In the genomic region with DNA sequence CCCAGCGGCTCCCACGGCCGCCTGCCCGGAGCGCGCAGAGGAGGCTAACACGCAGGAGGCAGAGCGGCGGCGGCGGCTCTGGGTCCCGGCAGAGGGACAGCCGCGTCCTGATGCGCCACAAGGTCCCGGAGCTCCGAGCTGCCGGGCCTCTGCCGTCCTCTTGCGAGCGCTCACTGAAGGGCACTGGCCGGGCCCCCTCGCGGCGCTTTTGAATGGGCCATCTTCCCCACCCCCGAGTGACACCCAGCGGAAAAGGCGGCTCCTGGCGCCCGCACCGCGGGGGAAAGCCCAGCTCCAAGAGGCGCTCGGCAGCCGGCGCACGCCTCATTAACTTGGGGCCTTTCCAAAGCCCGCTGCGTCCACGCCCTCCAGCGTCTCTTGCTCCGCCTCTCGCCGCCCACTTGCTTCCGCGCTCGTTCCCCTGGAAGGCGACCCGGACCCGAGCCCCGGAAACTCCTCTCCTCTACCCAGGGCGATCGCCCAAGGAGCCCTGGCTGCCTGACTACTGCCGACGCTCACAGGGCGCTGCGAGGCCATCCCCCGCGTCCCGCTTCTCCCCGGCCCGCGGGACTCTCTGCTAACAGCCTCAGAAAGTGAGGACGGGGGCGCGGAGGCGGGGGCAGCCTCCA, we compare ENCODE assay signal across 1 cellular context.
TF ChIP-seq lines count a peak whose summit lies in the region.

A gene (minus strand): TSS at position 363 of the 629 bp plus-strand sequence.

TF ChIP-seq in HepG2, 621 proteins besides CTCF, POLR2A, EP300 and RAD21 (continued from another document and continues in another):
- TF ChIP-seq, protein P1, sequence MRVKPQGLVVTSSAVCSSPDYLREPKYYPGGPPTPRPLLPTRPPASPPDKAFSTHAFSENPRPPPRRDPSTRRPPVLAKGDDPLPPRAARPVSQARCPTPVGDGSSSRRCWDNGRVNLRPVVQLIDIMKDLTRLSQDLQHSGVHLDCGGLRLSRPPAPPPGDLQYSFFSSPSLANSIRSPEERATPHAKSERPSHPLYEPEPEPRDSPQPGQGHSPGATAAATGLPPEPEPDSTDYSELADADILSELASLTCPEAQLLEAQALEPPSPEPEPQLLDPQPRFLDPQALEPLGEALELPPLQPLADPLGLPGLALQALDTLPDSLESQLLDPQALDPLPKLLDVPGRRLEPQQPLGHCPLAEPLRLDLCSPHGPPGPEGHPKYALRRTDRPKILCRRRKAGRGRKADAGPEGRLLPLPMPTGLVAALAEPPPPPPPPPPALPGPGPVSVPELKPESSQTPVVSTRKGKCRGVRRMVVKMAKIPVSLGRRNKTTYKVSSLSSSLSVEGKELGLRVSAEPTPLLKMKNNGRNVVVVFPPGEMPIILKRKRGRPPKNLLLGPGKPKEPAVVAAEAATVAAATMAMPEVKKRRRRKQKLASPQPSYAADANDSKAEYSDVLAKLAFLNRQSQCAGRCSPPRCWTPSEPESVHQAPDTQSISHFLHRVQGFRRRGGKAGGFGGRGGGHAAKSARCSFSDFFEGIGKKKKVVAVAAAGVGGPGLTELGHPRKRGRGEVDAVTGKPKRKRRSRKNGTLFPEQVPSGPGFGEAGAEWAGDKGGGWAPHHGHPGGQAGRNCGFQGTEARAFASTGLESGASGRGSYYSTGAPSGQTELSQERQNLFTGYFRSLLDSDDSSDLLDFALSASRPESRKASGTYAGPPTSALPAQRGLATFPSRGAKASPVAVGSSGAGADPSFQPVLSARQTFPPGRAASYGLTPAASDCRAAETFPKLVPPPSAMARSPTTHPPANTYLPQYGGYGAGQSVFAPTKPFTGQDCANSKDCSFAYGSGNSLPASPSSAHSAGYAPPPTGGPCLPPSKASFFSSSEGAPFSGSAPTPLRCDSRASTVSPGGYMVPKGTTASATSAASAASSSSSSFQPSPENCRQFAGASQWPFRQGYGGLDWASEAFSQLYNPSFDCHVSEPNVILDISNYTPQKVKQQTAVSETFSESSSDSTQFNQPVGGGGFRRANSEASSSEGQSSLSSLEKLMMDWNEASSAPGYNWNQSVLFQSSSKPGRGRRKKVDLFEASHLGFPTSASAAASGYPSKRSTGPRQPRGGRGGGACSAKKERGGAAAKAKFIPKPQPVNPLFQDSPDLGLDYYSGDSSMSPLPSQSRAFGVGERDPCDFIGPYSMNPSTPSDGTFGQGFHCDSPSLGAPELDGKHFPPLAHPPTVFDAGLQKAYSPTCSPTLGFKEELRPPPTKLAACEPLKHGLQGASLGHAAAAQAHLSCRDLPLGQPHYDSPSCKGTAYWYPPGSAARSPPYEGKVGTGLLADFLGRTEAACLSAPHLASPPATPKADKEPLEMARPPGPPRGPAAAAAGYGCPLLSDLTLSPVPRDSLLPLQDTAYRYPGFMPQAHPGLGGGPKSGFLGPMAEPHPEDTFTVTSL (CRISPR knock-in tag; IDR thresholded peaks at IDR 0.05; ENCODE audit: borderline replicate concordance) = 0 out of 2 replicates have a peak, but pooled peaks have one; percentile 47
- no peak; the same call in 1 of the 2 replicates for TF ChIP-seq ZNF333 (CRISPR knock-in tag; IDR thresholded peaks at IDR 0.05; ENCODE audit: borderline replicate concordance)
- peak; percentile 92 for TF ChIP-seq MXD4 (CRISPR knock-in tag; IDR thresholded peaks at IDR 0.05)
- TF ChIP-seq TGIF2 (CRISPR knock-in tag; IDR thresholded peaks at IDR 0.05) = no peak; the same call in 1 of the 2 replicates
- TF ChIP-seq, protein P2, sequence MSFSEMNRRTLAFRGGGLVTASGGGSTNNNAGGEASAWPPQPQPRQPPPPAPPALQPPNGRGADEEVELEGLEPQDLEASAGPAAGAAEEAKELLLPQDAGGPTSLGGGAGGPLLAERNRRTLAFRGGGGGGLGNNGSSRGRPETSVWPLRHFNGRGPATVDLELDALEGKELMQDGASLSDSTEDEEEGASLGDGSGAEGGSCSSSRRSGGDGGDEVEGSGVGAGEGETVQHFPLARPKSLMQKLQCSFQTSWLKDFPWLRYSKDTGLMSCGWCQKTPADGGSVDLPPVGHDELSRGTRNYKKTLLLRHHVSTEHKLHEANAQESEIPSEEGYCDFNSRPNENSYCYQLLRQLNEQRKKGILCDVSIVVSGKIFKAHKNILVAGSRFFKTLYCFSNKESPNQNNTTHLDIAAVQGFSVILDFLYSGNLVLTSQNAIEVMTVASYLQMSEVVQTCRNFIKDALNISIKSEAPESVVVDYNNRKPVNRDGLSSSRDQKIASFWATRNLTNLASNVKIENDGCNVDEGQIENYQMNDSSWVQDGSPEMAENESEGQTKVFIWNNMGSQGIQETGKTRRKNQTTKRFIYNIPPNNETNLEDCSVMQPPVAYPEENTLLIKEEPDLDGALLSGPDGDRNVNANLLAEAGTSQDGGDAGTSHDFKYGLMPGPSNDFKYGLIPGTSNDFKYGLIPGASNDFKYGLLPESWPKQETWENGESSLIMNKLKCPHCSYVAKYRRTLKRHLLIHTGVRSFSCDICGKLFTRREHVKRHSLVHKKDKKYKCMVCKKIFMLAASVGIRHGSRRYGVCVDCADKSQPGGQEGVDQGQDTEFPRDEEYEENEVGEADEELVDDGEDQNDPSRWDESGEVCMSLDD (CRISPR knock-in tag; IDR thresholded peaks at IDR 0.05; ENCODE audit: borderline replicate concordance) = peak; percentile 90
- peak; percentile 70 for TF ChIP-seq STAG1 (CRISPR knock-in tag; IDR thresholded peaks at IDR 0.05)
- TF ChIP-seq ZNF672 (CRISPR knock-in tag; IDR thresholded peaks at IDR 0.05) = 0 out of 2 replicates have a peak, but pooled peaks have one; percentile 73
- TF ChIP-seq ERF (CRISPR knock-in tag; IDR thresholded peaks at IDR 0.05) = peak; percentile 85
- TF ChIP-seq, protein P3, sequence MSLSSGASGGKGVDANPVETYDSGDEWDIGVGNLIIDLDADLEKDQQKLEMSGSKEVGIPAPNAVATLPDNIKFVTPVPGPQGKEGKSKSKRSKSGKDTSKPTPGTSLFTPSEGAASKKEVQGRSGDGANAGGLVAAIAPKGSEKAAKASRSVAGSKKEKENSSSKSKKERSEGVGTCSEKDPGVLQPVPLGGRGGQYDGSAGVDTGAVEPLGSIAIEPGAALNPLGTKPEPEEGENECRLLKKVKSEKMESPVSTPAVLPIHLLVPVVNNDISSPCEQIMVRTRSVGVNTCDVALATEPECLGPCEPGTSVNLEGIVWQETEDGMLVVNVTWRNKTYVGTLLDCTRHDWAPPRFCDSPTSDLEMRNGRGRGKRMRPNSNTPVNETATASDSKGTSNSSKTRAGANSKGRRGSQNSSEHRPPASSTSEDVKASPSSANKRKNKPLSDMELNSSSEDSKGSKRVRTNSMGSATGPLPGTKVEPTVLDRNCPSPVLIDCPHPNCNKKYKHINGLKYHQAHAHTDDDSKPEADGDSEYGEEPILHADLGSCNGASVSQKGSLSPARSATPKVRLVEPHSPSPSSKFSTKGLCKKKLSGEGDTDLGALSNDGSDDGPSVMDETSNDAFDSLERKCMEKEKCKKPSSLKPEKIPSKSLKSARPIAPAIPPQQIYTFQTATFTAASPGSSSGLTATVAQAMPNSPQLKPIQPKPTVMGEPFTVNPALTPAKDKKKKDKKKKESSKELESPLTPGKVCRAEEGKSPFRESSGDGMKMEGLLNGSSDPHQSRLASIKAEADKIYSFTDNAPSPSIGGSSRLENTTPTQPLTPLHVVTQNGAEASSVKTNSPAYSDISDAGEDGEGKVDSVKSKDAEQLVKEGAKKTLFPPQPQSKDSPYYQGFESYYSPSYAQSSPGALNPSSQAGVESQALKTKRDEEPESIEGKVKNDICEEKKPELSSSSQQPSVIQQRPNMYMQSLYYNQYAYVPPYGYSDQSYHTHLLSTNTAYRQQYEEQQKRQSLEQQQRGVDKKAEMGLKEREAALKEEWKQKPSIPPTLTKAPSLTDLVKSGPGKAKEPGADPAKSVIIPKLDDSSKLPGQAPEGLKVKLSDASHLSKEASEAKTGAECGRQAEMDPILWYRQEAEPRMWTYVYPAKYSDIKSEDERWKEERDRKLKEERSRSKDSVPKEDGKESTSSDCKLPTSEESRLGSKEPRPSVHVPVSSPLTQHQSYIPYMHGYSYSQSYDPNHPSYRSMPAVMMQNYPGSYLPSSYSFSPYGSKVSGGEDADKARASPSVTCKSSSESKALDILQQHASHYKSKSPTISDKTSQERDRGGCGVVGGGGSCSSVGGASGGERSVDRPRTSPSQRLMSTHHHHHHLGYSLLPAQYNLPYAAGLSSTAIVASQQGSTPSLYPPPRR (CRISPR knock-in tag; IDR thresholded peaks at IDR 0.05; ENCODE audit: borderline replicate concordance) = peak; percentile 90
- no peak; the same call in 1 of the 2 replicates for TF ChIP-seq SIN3B (IDR thresholded peaks at IDR 0.05; ENCODE audit: low read length)
- peak; percentile 89 for TF ChIP-seq MED1 (CRISPR knock-in tag; IDR thresholded peaks at IDR 0.05)
- TF ChIP-seq ZNF878 (CRISPR knock-in tag; IDR thresholded peaks at IDR 0.05) = peak; percentile 98
- no peak for TF ChIP-seq ZKSCAN5 (CRISPR knock-in tag; IDR thresholded peaks at IDR 0.05)
- TF ChIP-seq, protein P4, sequence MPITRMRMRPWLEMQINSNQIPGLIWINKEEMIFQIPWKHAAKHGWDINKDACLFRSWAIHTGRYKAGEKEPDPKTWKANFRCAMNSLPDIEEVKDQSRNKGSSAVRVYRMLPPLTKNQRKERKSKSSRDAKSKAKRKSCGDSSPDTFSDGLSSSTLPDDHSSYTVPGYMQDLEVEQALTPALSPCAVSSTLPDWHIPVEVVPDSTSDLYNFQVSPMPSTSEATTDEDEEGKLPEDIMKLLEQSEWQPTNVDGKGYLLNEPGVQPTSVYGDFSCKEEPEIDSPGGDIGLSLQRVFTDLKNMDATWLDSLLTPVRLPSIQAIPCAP (CRISPR knock-in tag; IDR thresholded peaks at IDR 0.05; ENCODE audit: low read depth) = 0 out of 2 replicates have a peak, but pooled peaks have one; percentile 23
- no peak for TF ChIP-seq ZNF652 (CRISPR knock-in tag; IDR thresholded peaks at IDR 0.05; ENCODE audit: borderline replicate concordance, low read depth)
- TF ChIP-seq AGO1 (IDR thresholded peaks at IDR 0.05; ENCODE audit: low read depth, low read length, poor library complexity, severe bottlenecking) = peak; percentile 75
- TF ChIP-seq ZNF781 (CRISPR knock-in tag; IDR thresholded peaks at IDR 0.05; ENCODE audit: borderline replicate concordance, not compliant biosample characterization) = peak; percentile 78
- TF ChIP-seq, protein P5, sequence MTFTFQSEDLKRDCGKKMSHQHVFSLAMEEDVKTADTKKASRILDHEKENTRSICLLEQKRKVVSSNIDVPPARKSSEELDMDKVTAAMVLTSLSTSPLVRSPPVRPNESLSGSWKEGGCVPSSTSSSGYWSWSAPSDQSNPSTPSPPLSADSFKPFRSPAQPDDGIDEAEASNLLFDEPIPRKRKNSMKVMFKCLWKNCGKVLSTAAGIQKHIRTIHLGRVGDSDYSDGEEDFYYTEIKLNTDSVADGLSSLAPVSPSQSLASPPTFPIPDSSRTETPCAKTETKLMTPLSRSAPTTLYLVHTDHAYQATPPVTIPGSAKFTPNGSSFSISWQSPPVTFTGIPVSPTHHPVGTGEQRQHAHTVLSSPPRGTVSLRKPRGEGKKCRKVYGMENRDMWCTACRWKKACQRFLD (CRISPR knock-in tag; IDR thresholded peaks at IDR 0.05; ENCODE audit: borderline replicate concordance) = peak; percentile 75
- TF ChIP-seq YEATS4 (CRISPR knock-in tag; IDR thresholded peaks at IDR 0.05; ENCODE audit: borderline replicate concordance) = peak; percentile 73; the same call in 1 of the 2 replicates
- TF ChIP-seq, protein P6, sequence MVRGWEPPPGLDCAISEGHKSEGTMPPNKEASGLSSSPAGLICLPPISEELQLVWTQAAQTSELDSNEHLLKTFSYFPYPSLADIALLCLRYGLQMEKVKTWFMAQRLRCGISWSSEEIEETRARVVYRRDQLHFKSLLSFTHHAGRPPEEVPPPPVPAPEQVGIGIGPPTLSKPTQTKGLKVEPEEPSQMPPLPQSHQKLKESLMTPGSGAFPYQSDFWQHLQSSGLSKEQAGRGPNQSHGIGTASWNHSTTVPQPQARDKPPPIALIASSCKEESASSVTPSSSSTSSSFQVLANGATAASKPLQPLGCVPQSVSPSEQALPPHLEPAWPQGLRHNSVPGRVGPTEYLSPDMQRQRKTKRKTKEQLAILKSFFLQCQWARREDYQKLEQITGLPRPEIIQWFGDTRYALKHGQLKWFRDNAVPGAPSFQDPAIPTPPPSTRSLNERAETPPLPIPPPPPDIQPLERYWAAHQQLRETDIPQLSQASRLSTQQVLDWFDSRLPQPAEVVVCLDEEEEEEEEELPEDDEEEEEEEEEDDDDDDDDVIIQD (CRISPR knock-in tag; IDR thresholded peaks at IDR 0.05; ENCODE audit: low read depth) = peak; percentile 56; the same call in 1 of the 2 replicates
- no peak for TF ChIP-seq NR3C1 (CRISPR knock-in tag; IDR thresholded peaks at IDR 0.05)
- TF ChIP-seq, protein P7, sequence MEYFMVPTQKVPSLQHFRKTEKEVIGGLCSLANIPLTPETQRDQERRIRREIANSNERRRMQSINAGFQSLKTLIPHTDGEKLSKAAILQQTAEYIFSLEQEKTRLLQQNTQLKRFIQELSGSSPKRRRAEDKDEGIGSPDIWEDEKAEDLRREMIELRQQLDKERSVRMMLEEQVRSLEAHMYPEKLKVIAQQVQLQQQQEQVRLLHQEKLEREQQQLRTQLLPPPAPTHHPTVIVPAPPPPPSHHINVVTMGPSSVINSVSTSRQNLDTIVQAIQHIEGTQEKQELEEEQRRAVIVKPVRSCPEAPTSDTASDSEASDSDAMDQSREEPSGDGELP (IDR thresholded peaks at IDR 0.05; ENCODE audit: borderline replicate concordance, low read depth) = no peak
- TF ChIP-seq, protein P8, sequence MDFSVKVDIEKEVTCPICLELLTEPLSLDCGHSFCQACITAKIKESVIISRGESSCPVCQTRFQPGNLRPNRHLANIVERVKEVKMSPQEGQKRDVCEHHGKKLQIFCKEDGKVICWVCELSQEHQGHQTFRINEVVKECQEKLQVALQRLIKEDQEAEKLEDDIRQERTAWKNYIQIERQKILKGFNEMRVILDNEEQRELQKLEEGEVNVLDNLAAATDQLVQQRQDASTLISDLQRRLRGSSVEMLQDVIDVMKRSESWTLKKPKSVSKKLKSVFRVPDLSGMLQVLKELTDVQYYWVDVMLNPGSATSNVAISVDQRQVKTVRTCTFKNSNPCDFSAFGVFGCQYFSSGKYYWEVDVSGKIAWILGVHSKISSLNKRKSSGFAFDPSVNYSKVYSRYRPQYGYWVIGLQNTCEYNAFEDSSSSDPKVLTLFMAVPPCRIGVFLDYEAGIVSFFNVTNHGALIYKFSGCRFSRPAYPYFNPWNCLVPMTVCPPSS (IDR thresholded peaks at IDR 0.05) = no peak
- TF ChIP-seq ZBTB21 (CRISPR knock-in tag; IDR thresholded peaks at IDR 0.05) = peak; percentile 29; the same call in 1 of the 2 replicates
- TF ChIP-seq MTA3 (CRISPR knock-in tag; IDR thresholded peaks at IDR 0.05) = no peak
- TF ChIP-seq, protein P9, sequence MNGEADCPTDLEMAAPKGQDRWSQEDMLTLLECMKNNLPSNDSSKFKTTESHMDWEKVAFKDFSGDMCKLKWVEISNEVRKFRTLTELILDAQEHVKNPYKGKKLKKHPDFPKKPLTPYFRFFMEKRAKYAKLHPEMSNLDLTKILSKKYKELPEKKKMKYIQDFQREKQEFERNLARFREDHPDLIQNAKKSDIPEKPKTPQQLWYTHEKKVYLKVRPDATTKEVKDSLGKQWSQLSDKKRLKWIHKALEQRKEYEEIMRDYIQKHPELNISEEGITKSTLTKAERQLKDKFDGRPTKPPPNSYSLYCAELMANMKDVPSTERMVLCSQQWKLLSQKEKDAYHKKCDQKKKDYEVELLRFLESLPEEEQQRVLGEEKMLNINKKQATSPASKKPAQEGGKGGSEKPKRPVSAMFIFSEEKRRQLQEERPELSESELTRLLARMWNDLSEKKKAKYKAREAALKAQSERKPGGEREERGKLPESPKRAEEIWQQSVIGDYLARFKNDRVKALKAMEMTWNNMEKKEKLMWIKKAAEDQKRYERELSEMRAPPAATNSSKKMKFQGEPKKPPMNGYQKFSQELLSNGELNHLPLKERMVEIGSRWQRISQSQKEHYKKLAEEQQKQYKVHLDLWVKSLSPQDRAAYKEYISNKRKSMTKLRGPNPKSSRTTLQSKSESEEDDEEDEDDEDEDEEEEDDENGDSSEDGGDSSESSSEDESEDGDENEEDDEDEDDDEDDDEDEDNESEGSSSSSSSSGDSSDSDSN (CRISPR knock-in tag; IDR thresholded peaks at IDR 0.05) = peak; percentile 97
- peak; percentile 19; the same call in 1 of the 2 replicates for TF ChIP-seq NR2F2 (IDR thresholded peaks at IDR 0.05; ENCODE audit: borderline replicate concordance, low read depth)
- no peak for TF ChIP-seq EED (CRISPR knock-in tag; IDR thresholded peaks at IDR 0.05)
- TF ChIP-seq KDM6A (CRISPR knock-in tag; IDR thresholded peaks at IDR 0.05; ENCODE audit: low read depth) = no peak
